Comparison of ENCODE assay signal across 35 cellular contexts in the genomic region with DNA sequence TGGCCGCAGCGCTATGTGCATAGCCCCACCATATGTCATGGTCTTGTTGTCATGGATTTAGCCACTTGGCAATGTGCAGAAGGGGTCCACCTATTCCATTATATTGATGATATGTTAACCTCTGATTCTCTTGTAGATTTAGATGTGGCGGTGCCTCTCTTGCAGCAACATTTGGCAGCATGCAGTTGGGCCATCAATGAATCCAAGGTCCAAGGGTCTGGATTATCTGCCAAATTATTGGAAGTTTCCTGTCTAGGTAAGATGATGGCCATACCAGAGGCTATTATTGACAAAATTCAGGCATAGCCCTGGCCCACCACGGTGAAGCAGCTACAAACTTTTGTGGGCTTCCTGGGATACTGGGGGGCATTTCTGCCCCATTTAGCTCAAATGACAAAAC.
"Had no signal": no experiment of that assay in that cellular context is flagged by ENCODE, and none has a peak within 500 bp of the region (broad histone marks: within the 10 kb centered on the region; RNA-seq: fewer than 3 reads in every experiment).

No MANE protein-coding gene starts in this region.

- H3K27ac ChIP-seq: KMS-11 had no signal

- H3K9ac ChIP-seq: KMS-11 had no signal

- H3K27me3 ChIP-seq: MG63 had no signal

- DNase-seq: Karpas-422, Kasumi-1, KG1, MG63, MM.1S, MV-4-11, NCI-H1048, NCI-H1092, NCI-H1092 treated with DMSO at 0.1 percent for 48 hours, NCI-H1105, NCI-H1105 treated with DMSO at 0.1 percent for 48 hours, NCI-H1417, NCI-H1417 treated with DMSO at 0.1 percent for 48 hours, NCI-H1436, NCI-H1436 treated with DMSO at 0.1 percent for 48 hours, NCI-H146, NCI-H1694, NCI-H1694 treated with DMSO at 0.1 percent for 48 hours, NCI-H187, NCI-H187 treated with DMSO at 0.1 percent for 48 hours, NCI-H1930, NCI-H2029, NCI-H2029 treated with DMSO at 0.1 percent for 48 hours, NCI-H2081, NCI-H2081 treated with DMSO at 0.1 percent for 48 hours, NCI-H2107, NCI-H2171, NCI-H2171 treated with DMSO at 0.1 percent for 48 hours, NCI-H2227 treated with DMSO at 0.1 percent for 48 hours, NCI-H226, NCI-H345, NCI-H446, NCI-H446 treated with DMSO at 0.1 percent for 48 hours, NCI-H510A had no signal

- H3K4me2 ChIP-seq: KMS-11 had no signal

- H3K4me3 ChIP-seq: MG63 had no signal

- H3K9me3 ChIP-seq: MG63 had no signal
